In genomic region chr16:15564619-15565339, GRCh38 we compare ENCODE assay signal across 22 cellular contexts.
DNase-seq lines count a peak whose midpoint lies in the region; ATAC-seq and TF ChIP-seq lines count a peak whose summit lies in the region.
"Had no signal": no experiment of that assay in that cellular context is flagged by ENCODE, and none has a peak within 500 bp of the region (broad histone marks: within the 10 kb centered on the region; RNA-seq: fewer than 3 reads in every experiment).

No MANE protein-coding gene starts in this region.

- H3K4me3 ChIP-seq in IMR-90 (ENCODE audit: insufficient read depth, low read depth, low read length) (no peak overlapping the region), choroid plexus epithelial cell (ENCODE audit: low read depth, low read length) (no peak overlapping the region), foreskin fibroblast (ENCODE audit: low read depth in 1 of 2, low read length in 2 of 2) (no peak overlapping the region), gastrocnemius medialis (no peak overlapping the region)
- H3K4me3 ChIP-seq: BLaER1 had no signal

- H2AFZ ChIP-seq in IMR-90 (replicated peaks; ENCODE audit: low read length, poor library complexity) = no peak overlapping the region

- no peak overlapping the region for H3K4me2 ChIP-seq in IMR-90 (ENCODE audit: low read depth, low read length)

- dilution Hi-C loops in IMR-90 (cut with HindIII; ENCODE audit: low sequenced_read_pairs, unreplicated experiment) = no loop called here

- H2AK5ac ChIP-seq in IMR-90 (ENCODE audit: low read depth, low read length) = no peak overlapping the region

- in situ Hi-C loops in IMR-90 (cut with MboI; ENCODE audit: low sequenced_read_pairs) (no loop called here), gastrocnemius medialis (cut with MboI; ENCODE audit: low sequenced_read_pairs in 4 of 4) (loop anchor here in 1 of 4 donors (5.0 kb wide), 1 partner anchor 43 kb away; no protein-coding TSS in a partner anchor)

- H3K56ac ChIP-seq in IMR-90 (ENCODE audit: extremely low read depth, insufficient read depth, low read length) = no peak overlapping the region

- H3K27me3 ChIP-seq in IMR-90 (ENCODE audit: control insufficient read depth, insufficient read depth, low read length) = no peaks in the 10 kb centered on the region
- H3K27me3 ChIP-seq in gastrocnemius medialis = no peaks in the 10 kb centered on the region
- H3K27me3 ChIP-seq: BLaER1 had no signal

- no peak overlapping the region for H3K18ac ChIP-seq in IMR-90 (ENCODE audit: low read depth, low read length)

- H2BK15ac ChIP-seq in IMR-90 (ENCODE audit: low read depth, low read length) = no peak overlapping the region

- intact Hi-C loops in IMR-90 (cut with micrococcal nuclease) = no loop called here
- intact Hi-C loops in gastrocnemius medialis (cut with DNase I; ENCODE audit: low total_unique reads) = loop anchor here (5.0 kb wide), 1 partner anchor 78 kb away; the partner anchor contains the start of gene MARF1

- DNase-seq in IMR-90 = peak; percentile 35
- DNase-seq in choroid plexus epithelial cell (ENCODE audit: low read depth) = peak; percentile 66
- peak; percentile 52 to 62 for DNase-seq in foreskin fibroblast
- DNase-seq in gastrocnemius medialis = no peak
- no peak for DNase-seq in OCI-M1 (lab: John Stamatoyannopoulos, UW)
- DNase-seq in T-helper 9 cell = no peak
- no peak for DNase-seq in DMS153 treated with DMSO at 0.1 percent for 48 hours (lab: John Stamatoyannopoulos, UW; ENCODE audit: unreplicated experiment)
- DNase-seq: CD4-positive, alpha-beta T cell; COR-L47; DND-41; GOT3; MM.1S; NCI-H1048; NCI-H1417 treated with DMSO at 0.1 percent for 48 hours; NCI-H187 treated with DMSO at 0.1 percent for 48 hours; NCI-H2107; NCI-H2227 treated with DMSO at 0.1 percent for 48 hours; NCI-H510A; NCI-H748 treated with DMSO at 0.1 percent for 48 hours had no signal

- no peak overlapping the region for H3K9ac ChIP-seq in IMR-90 (ENCODE audit: low read depth, low read length)
- H3K9ac ChIP-seq: BLaER1 had no signal

- no peaks in the 10 kb centered on the region for H4K20me1 ChIP-seq in IMR-90 (ENCODE audit: insufficient read depth, low read length)
- H4K20me1 ChIP-seq: BLaER1 had no signal

- H3K4me1 ChIP-seq in IMR-90 (ENCODE audit: control insufficient read depth, insufficient read depth, low read length) (peaks cover 2% of the 10 kb centered on the region; the same call in 1 of the 2 replicates), gastrocnemius medialis (peaks cover 28 to 41% of the 10 kb centered on the region in 2 donors)

- H3K4ac ChIP-seq in IMR-90 (ENCODE audit: low read depth, low read length) = no peak overlapping the region

- no peak overlapping the region for H2AK9ac ChIP-seq in IMR-90 (replicated peaks; ENCODE audit: low read depth, low read length, poor library complexity)

- no peak overlapping the region for H2BK5ac ChIP-seq in IMR-90 (ENCODE audit: low read depth, low read length, poor library complexity, severe bottlenecking)

- POLR2A ChIA-PET in IMR-90 (lab: Charles Lee; ENCODE audit: unreplicated experiment) = no interaction called here

- H3K14ac ChIP-seq in IMR-90 (replicated peaks; ENCODE audit: low read depth, low read length) = no peak overlapping the region

- TF ChIP-seq RAD21 in IMR-90 (IDR thresholded peaks at IDR 0.05; ENCODE audit: low read length) = no peak

- no peak overlapping the region for H4K91ac ChIP-seq in IMR-90 (ENCODE audit: insufficient read depth, low read depth, low read length)

- no peak overlapping the region for H4K5ac ChIP-seq in IMR-90 (ENCODE audit: low read depth, low read length)

- BruUV-seq in IMR-90 (replicated peaks; lab: Mats Ljungman, UMichigan) = no TSS peak

- no peaks in the 10 kb centered on the region for H3K9me3 ChIP-seq in IMR-90 (ENCODE audit: control insufficient read depth, insufficient read depth, low read length)
- no peaks in the 10 kb centered on the region for H3K9me3 ChIP-seq in gastrocnemius medialis

- CTCF ChIA-PET in IMR-90 (lab: Yijun Ruan, JAX) = interaction anchor here (0.6 kb wide), 2 partner anchors 20 to 136 kb away, joined by 3 to 5 read pairs; no protein-coding TSS in a partner anchor

- no peak for TF ChIP-seq POLR2A in IMR-90 (IDR thresholded peaks at IDR 0.05; ENCODE audit: low read depth, low read length)
- no peak for TF ChIP-seq POLR2A in gastrocnemius medialis (IDR thresholded peaks at IDR 0.05)

- H3K27ac ChIP-seq in IMR-90 (ENCODE audit: insufficient read depth, low read length) (no peak overlapping the region), gastrocnemius medialis (peak overlapping the region; percentile 85 to 92 (median 90))

- WGBS in IMR-90 (ENCODE audit: extremely low coverage in 2 of 2, insufficient read length in 1 of 2), 2 experiments = 67% methylated on average over 3 of the region's 7 CpGs; no CpG with 5 or more reads in 1 of the 2 experiments

- H2BK120ac ChIP-seq in IMR-90 (ENCODE audit: low read depth, low read length) = no peak overlapping the region

- H4K8ac ChIP-seq in IMR-90 (ENCODE audit: low read depth in 2 of 2, low read length in 2 of 2) = no peak overlapping the region

- no peak overlapping the region for H2BK20ac ChIP-seq in IMR-90 (ENCODE audit: low read depth, low read length)

- no peak for TF ChIP-seq CTCF in IMR-90 (conservative IDR thresholded peaks at IDR 0.05; ENCODE audit: low read depth, low read length)
- no peak for TF ChIP-seq CTCF in choroid plexus epithelial cell (conservative IDR thresholded peaks at IDR 0.05; ENCODE audit: low read depth, low read length)
- TF ChIP-seq CTCF in foreskin fibroblast (IDR thresholded peaks at IDR 0.05; ENCODE audit: low read depth, low read length) = no peak
- TF ChIP-seq CTCF in gastrocnemius medialis (IDR thresholded peaks at IDR 0.05 in 4 of 5, conservative IDR thresholded peaks at IDR 0.05 in 1 of 5) = no peak

- peaks cover 3 to 5% of the 10 kb centered on the region in 2 experiments; a peak in 3 of 4 replicates for H3K79me1 ChIP-seq in IMR-90 (ENCODE audit: low read depth in 1 of 2, low read length in 2 of 2)

- no peak overlapping the region for H3K23ac ChIP-seq in IMR-90 (ENCODE audit: low read depth, low read length)

- no peaks in the 10 kb centered on the region; the same call in 1 of the 2 replicates for H3K9me1 ChIP-seq in IMR-90 (ENCODE audit: insufficient read depth, low read length)

- peaks cover 10% of the 10 kb centered on the region for H3K36me3 ChIP-seq in IMR-90 (ENCODE audit: control insufficient read depth, insufficient read depth, low read length)
- no peaks in the 10 kb centered on the region for H3K36me3 ChIP-seq in gastrocnemius medialis
- H3K36me3 ChIP-seq: BLaER1 had no signal

- peak; percentile 64 for ATAC-seq in IMR-90 (ENCODE audit: low read depth)
- ATAC-seq in gastrocnemius medialis = peak in 1 of 2 donors; percentile 13
- ATAC-seq: Panc1, SK-N-SH treated with all-trans-retinoic acid at 6 μM for 48 hours had no signal

TF ChIP-seq in IMR-90, 13 proteins besides CTCF, POLR2A, EP300 and RAD21:
- TF ChIP-seq RFX5 (IDR thresholded peaks at IDR 0.05; ENCODE audit: low read depth, low read length) = no peak
- no peak for TF ChIP-seq MAZ (IDR thresholded peaks at IDR 0.05; ENCODE audit: borderline replicate concordance, low read depth, low read length)
- no peak for TF ChIP-seq MXI1 (IDR thresholded peaks at IDR 0.05; ENCODE audit: borderline replicate concordance, low read depth, low read length)
- no peak for TF ChIP-seq CHD1 (IDR thresholded peaks at IDR 0.05; ENCODE audit: low read depth, low read length)
- TF ChIP-seq FOS (IDR thresholded peaks at IDR 0.05; ENCODE audit: low read depth, low read length) = no peak
- no peak for TF ChIP-seq SMC3 (IDR thresholded peaks at IDR 0.05; ENCODE audit: low read depth, low read length)
- TF ChIP-seq CEBPB (IDR thresholded peaks at IDR 0.05; ENCODE audit: low read depth, low read length) = no peak
- no peak for TF ChIP-seq MAFK (IDR thresholded peaks at IDR 0.05; ENCODE audit: low read depth, low read length)
- no peak for TF ChIP-seq USF2 (IDR thresholded peaks at IDR 0.05; ENCODE audit: low read depth, low read length)
- no peak for TF ChIP-seq BHLHE40 (IDR thresholded peaks at IDR 0.05; ENCODE audit: low read depth, low read length)
- no peak for TF ChIP-seq NFE2L2 (IDR thresholded peaks at IDR 0.05; ENCODE audit: low read depth, low read length)
- no peak for TF ChIP-seq ELK1 (IDR thresholded peaks at IDR 0.05; ENCODE audit: borderline replicate concordance, low read depth, low read length)
- no peak for TF ChIP-seq RCOR1 (IDR thresholded peaks at IDR 0.05; ENCODE audit: insufficient replicate concordance, low read length)
TF ChIP-seq in IMR-90: peak in this region for 0.

Comparison
In these comparisons a context has a peak if more than half of its experiments do, and no peak if none do; other contexts are left out.
1. DNase-seq: peak in IMR-90 (single experiment), choroid plexus epithelial cell (single experiment) and foreskin fibroblast (2 of 2); none in gastrocnemius medialis (0 of 2), OCI-M1 (single experiment), T-helper 9 cell (single experiment) and DMS153 treated with DMSO at 0.1 percent for 48 hours (single experiment).